Comparison of ENCODE assay signal across 12 cellular contexts in the genomic region with DNA sequence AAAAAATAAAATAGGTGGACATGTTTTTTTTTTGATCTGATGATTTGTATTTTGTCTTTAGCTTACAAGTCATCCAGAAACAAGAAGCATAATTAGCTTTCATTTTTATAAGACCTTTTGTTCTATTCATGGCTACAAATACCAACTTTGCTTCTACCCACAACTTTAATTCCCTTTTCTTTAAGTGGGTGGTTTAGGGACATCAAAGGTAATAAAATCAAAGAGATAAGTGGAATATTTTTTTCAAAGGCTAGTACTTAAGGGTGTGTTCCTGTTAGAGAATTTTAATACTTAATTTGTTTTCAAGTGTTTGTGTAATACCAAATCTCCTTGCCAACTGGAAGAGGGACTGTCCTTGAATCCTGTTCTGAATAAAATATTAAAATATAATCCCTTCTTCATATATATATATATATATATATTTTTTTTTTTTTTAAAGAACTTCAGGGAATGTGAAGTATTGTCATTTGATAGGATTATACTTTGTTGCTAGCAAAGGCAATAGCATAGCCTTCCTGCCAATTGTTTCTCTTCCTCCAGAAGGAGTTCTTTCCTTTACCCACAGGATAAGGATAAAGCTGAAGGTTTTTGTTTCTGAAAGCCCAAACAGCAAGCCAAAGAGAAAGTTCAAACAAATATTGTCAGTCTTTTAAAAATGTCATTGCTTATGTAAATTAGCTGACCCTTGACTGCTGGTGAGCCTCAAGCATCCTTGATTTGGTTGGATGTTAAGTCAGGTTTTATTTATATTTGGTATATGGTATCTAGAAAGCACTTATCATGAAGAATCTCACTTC.
DNase-seq lines count a peak whose midpoint lies in the region; TF ChIP-seq lines count a peak whose summit lies in the region.
"Had no signal": no experiment of that assay in that cellular context is flagged by ENCODE, and none has a peak within 500 bp of the region (broad histone marks: within the 10 kb centered on the region; RNA-seq: fewer than 3 reads in every experiment).

No MANE protein-coding gene starts in this region.

- H3K27ac Mint-ChIP-seq in endothelial cell (ENCODE audit: unreplicated experiment), result peak overlapping the region; percentile 100
- H3K27ac Mint-ChIP-seq: progenitor cell of endocrine pancreas had no signal

- TF ChIP-seq CTCF in endothelial cell (IDR thresholded peaks at IDR 0.05; ENCODE audit: unreplicated experiment), result no peak

- H3K27me3 Mint-ChIP-seq in endothelial cell (ENCODE audit: unreplicated experiment), result no peaks in the 10 kb centered on the region

- H3K36me3 Mint-ChIP-seq in endothelial cell (ENCODE audit: low read depth, unreplicated experiment), result peaks cover 3% of the 10 kb centered on the region

- H3K9me3 Mint-ChIP-seq in endothelial cell (ENCODE audit: unreplicated experiment), result no peaks in the 10 kb centered on the region

- H3K4me3 Mint-ChIP-seq in endothelial cell (ENCODE audit: unreplicated experiment), result no peak overlapping the region

- in situ Hi-C loops in ACHN (cut with HindIII; ENCODE audit: low pct_ligation_motif_present, low pct_unique_long_range_greater_than_20kb, low sequenced_read_pairs), result no loop called here

- DNase-seq in DMS79 treated with DMSO at 0.1 percent for 48 hours (lab: John Stamatoyannopoulos, UW) (peak; percentile 76), HT-29 (ENCODE audit: low spot score) (peak; percentile 42), endothelial cell (ENCODE audit: low spot score) (no peak), pulmonary artery endothelial cell (ENCODE audit: low read depth, low spot score) (peak; percentile 47), NCI-H1694 treated with DMSO at 0.1 percent for 48 hours (lab: John Stamatoyannopoulos, UW) (no peak), NOMO-1 treated with dmso at 0.1 percent for 144 hours (lab: John Stamatoyannopoulos, UW; ENCODE audit: unreplicated experiment) (no peak), ACHN (no peak)
- no peak for DNase-seq in activated naive CD4-positive, alpha-beta T cell (lab: John Stamatoyannopoulos, UW)
- DNase-seq: activated CD4-positive, alpha-beta T cell treated with anti-CD3 and anti-CD28 coated beads for 1 hour; adrenal gland; NCI-H1930 had no signal

- peaks cover 28% of the 10 kb centered on the region for H3K4me1 Mint-ChIP-seq in endothelial cell (ENCODE audit: unreplicated experiment)

Comparison
In these comparisons a context has a peak if more than half of its experiments do, and no peak if none do; other contexts are left out.
1. DNase-seq: peak in DMS79 treated with DMSO at 0.1 percent for 48 hours (single experiment), HT-29 (single experiment) and pulmonary artery endothelial cell (single experiment); none in endothelial cell (single experiment), NCI-H1694 treated with DMSO at 0.1 percent for 48 hours (single experiment), NOMO-1 treated with dmso at 0.1 percent for 144 hours (single experiment), activated naive CD4-positive, alpha-beta T cell (0 of 4) and ACHN (single experiment).